8 cellular contexts compared by ENCODE assay signal in the genomic region with DNA sequence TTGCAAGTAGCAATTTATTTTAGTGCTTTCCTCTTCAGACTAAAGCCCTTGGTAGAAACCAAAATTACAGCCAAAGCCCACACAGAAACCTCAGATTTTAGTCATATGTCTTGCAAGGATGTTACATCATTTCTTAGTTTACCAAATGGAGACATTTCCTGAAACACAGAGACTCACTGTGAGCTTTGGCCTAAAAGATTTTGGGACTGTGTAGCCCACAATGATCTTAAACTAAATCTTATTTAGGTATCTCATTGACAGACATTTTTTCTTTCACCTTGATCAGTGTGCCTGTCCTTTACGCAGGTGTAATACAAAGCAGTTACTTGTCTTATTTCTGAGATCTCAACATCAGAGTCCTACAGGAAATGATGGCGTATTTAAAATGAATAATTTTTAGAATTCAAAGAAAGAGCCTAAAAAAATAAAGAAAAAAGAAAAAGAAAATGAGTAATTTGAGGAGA. TPM values are rescaled to one million over a fixed set of nuclear protein-coding genes. Genes with fewer than 3 reads are reported as not detected.
DNase-seq lines count a peak whose midpoint lies in the region; ATAC-seq and TF ChIP-seq lines count a peak whose summit lies in the region.

No MANE protein-coding gene starts in this region.

- no peaks in the 10 kb centered on the region for H3K36me3 ChIP-seq in brain microvascular endothelial cell (replicated peaks)

- in situ Hi-C loops in brain microvascular endothelial cell (cut with HindIII; ENCODE audit: low pct_ligation_motif_present, low sequenced_read_pairs) = no loop called here

- no peaks in the 10 kb centered on the region for H3K27me3 Mint-ChIP-seq in stimulated activated naive CD8-positive, alpha-beta T cell treated with anti-CD3 and anti-CD28 coated beads, Interleukin-15, Interleukin-2, amounts not matched to agents 100 ng/mL and 50 ng/mL, for 24 hours
- no peaks in the 10 kb centered on the region for H3K27me3 Mint-ChIP-seq in mesothelial cell of epicardium (ENCODE audit: low read depth)

- H3K27me3 ChIP-seq in brain microvascular endothelial cell (replicated peaks) = no peaks in the 10 kb centered on the region

- H3K4me3 Mint-ChIP-seq in stimulated activated naive CD8-positive, alpha-beta T cell treated with anti-CD3 and anti-CD28 coated beads, Interleukin-15, Interleukin-2, amounts not matched to agents 100 ng/mL and 50 ng/mL, for 24 hours = peak overlapping the region; percentile 45
- no peak overlapping the region for H3K4me3 Mint-ChIP-seq in mesothelial cell of epicardium

- H3K4me1 Mint-ChIP-seq in stimulated activated naive CD8-positive, alpha-beta T cell treated with anti-CD3 and anti-CD28 coated beads, Interleukin-15, Interleukin-2, amounts not matched to agents 100 ng/mL and 50 ng/mL, for 24 hours (ENCODE audit: low read depth) = peaks cover 83% of the 10 kb centered on the region
- peaks cover 20% of the 10 kb centered on the region for H3K4me1 Mint-ChIP-seq in mesothelial cell of epicardium

- peak overlapping the region; percentile 78 for H3K27ac Mint-ChIP-seq in stimulated activated naive CD8-positive, alpha-beta T cell treated with anti-CD3 and anti-CD28 coated beads, Interleukin-15, Interleukin-2, amounts not matched to agents 100 ng/mL and 50 ng/mL, for 24 hours
- H3K27ac Mint-ChIP-seq in mesothelial cell of epicardium = no peak overlapping the region

- H3K36me3 Mint-ChIP-seq in stimulated activated naive CD8-positive, alpha-beta T cell treated with anti-CD3 and anti-CD28 coated beads, Interleukin-15, Interleukin-2, amounts not matched to agents 100 ng/mL and 50 ng/mL, for 24 hours (ENCODE audit: low read depth) = no peaks in the 10 kb centered on the region
- H3K36me3 Mint-ChIP-seq in mesothelial cell of epicardium = no peaks in the 10 kb centered on the region

- ATAC-seq in stimulated activated naive CD8-positive, alpha-beta T cell treated with anti-CD3 and anti-CD28 coated beads, Interleukin-15, Interleukin-2, amounts not matched to agents 100 U/mL and 50 U/mL, for 24 hours = no peak

- peak overlapping the region; percentile 39 for H3K27ac ChIP-seq in brain microvascular endothelial cell

- TF ChIP-seq CTCF in brain microvascular endothelial cell (IDR thresholded peaks at IDR 0.05; ENCODE audit: low read depth, low read length, missing control alignments) = no peak
- no peak for TF ChIP-seq CTCF in mesothelial cell of epicardium (IDR thresholded peaks at IDR 0.05; ENCODE audit: unreplicated experiment)

- H3K9me3 Mint-ChIP-seq in stimulated activated naive CD8-positive, alpha-beta T cell treated with anti-CD3 and anti-CD28 coated beads, Interleukin-15, Interleukin-2, amounts not matched to agents 100 ng/mL and 50 ng/mL, for 24 hours = no peaks in the 10 kb centered on the region
- no peaks in the 10 kb centered on the region for H3K9me3 Mint-ChIP-seq in mesothelial cell of epicardium

- H3K4me3 ChIP-seq in brain microvascular endothelial cell (ENCODE audit: low read depth, low read length) = no peak overlapping the region

- no peak for DNase-seq in stimulated activated naive CD8-positive, alpha-beta T cell treated with anti-CD3 and anti-CD28 coated beads, Interleukin-15, Interleukin-2, amounts not matched to agents 100 U/mL and 50 U/mL, for 24 hours
- DNase-seq in LoVo (ENCODE audit: low spot score) = peak; percentile 76
- no peak for DNase-seq in brain microvascular endothelial cell
- DNase-seq in NCI-H2227 (lab: John Stamatoyannopoulos, UW; ENCODE audit: unreplicated experiment) = no peak
- no peak for DNase-seq in T1000 (lab: John Stamatoyannopoulos, UW)
- no peak for DNase-seq in HT-29 (ENCODE audit: low spot score)
- DNase-seq in mesothelial cell of epicardium (ENCODE audit: low spot score in 2 of 2, unreplicated experiment in 2 of 2) = no peak

RNA-seq across cellular contexts. Expression of gene AP4E1, which starts 27.8 kb away (rescaled TPM):
- 4.0 and 4.4 TPM in 2 replicates for total RNA-seq in HT-29 (2014; rRNA removed; shearing (Covaris generic))
- 8.6 to 10.0 TPM (median 9.7 TPM) in 3 replicates for total RNA-seq in mesothelial cell of epicardium
